Comparison of ENCODE assay signal across 37 cellular contexts in the genomic region with DNA sequence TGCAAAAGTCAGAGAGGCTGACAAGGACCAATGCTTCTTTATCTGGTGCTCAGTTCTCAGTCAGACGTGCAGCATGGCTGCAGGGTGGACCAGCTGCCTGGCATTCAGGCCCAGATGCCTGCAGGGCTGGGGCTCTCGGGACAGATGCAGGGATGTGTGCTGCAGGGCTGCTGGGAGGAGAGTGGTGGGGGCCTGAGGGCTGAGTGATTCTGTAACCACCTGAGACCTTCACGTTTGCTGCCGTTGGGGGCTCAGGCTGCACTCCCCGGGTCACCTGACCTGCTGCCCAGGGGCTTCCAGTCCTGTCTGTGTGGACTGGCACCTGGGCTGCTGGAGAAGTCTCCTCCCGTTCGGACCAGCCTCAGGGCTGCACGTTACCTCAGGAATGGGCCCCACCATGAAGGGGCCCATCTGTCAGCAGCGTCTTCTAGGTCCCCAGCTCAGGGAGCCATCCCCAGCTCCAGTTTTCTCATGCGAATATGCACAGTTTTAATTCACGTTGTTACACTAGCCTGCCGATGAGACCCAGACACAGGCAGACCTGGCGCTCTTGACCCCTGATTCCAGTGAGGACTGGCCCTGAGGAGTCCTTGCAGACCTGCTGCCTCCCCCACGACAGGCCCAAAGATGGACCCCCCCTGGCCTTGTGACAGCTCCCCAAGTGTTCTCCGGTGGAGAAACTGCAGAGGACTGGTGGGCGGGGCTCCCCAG. TPM values are rescaled to one million over a fixed set of nuclear protein-coding genes. Genes with fewer than 3 reads are reported as not detected.
DNase-seq lines count a peak whose midpoint lies in the region; ATAC-seq, FAIRE-seq and TF ChIP-seq lines count a peak whose summit lies in the region.
"Had no signal": no experiment of that assay in that cellular context is flagged by ENCODE, and none has a peak within 500 bp of the region (broad histone marks: within the 10 kb centered on the region; RNA-seq: fewer than 3 reads in every experiment).

No MANE protein-coding gene starts in this region.

- no peak for TF ChIP-seq EP300 in A549 (IDR thresholded peaks at IDR 0.05)

- H3K4me2 ChIP-seq in A549: no peak overlapping the region
- H3K4me2 ChIP-seq: PC-9, smooth muscle cell had no signal

- H3K4me3 ChIP-seq in A549: no peak overlapping the region
- H3K4me3 ChIP-seq in foreskin fibroblast (ENCODE audit: low read depth in 1 of 2, low read length in 2 of 2): no peak overlapping the region
- H3K4me3 ChIP-seq: esophagus squamous epithelium, ovary, PC-9, smooth muscle cell, thoracic aorta, vagina had no signal

- no peak; a peak in 1 of 6 replicates for ATAC-seq in A549
- no peak for ATAC-seq in activated CD8-positive, alpha-beta T cell treated with anti-CD3 and anti-CD28 coated beads for 36 hours
- ATAC-seq: activated naive CD8-positive, alpha-beta T cell treated with anti-CD3 and anti-CD28 coated beads, Interleukin-2, amount 50 U/mL, for 24 hours; stimulated activated naive CD8-positive, alpha-beta T cell treated with anti-CD3 and anti-CD28 coated beads, Interleukin-15, amount 100 ng/mL, for 72 hours had no signal

- TF ChIP-seq CTCF in A549 (IDR thresholded peaks at IDR 0.05) (no peak), chondrocyte (IDR thresholded peaks at IDR 0.05) (no peak), nephron progenitor cell (IDR thresholded peaks at IDR 0.05) (no peak), foreskin fibroblast (IDR thresholded peaks at IDR 0.05; ENCODE audit: low read depth, low read length) (no peak)
- no peak for TF ChIP-seq CTCF in activated CD8-positive, alpha-beta T cell treated with anti-CD3 and anti-CD28 coated beads for 36 hours (IDR thresholded peaks at IDR 0.05)

- H3K9me3 Mint-ChIP-seq in chondrocyte (ENCODE audit: low read depth): no peaks in the 10 kb centered on the region
- H3K9me3 Mint-ChIP-seq in nephron progenitor cell: no peaks in the 10 kb centered on the region
- H3K9me3 Mint-ChIP-seq in activated CD8-positive, alpha-beta T cell treated with anti-CD3 and anti-CD28 coated beads for 36 hours: no peaks in the 10 kb centered on the region
- H3K9me3 Mint-ChIP-seq: activated naive CD8-positive, alpha-beta T cell treated with anti-CD3 and anti-CD28 coated beads, Interleukin-2, amount 50 U/mL, for 24 hours; central memory CD8-positive, alpha-beta T cell; dendritic cell treated with granulocyte-macrophage colony-stimulating factor and Interleukin-4, amounts not matched to agents 40 ng/mL and 50 ng/mL, for 4 days; H9; stimulated activated naive CD8-positive, alpha-beta T cell treated with anti-CD3 and anti-CD28 coated beads, Interleukin-15, amount 100 ng/mL, for 72 hours had no signal

- H3K27ac Mint-ChIP-seq in chondrocyte (ENCODE audit: unreplicated experiment) (no peak overlapping the region), nephron progenitor cell (peak overlapping the region; percentile 19)
- no peak overlapping the region for H3K27ac Mint-ChIP-seq in activated CD8-positive, alpha-beta T cell treated with anti-CD3 and anti-CD28 coated beads for 36 hours
- H3K27ac Mint-ChIP-seq: activated naive CD8-positive, alpha-beta T cell treated with anti-CD3 and anti-CD28 coated beads, Interleukin-2, amount 50 U/mL, for 24 hours; dendritic cell treated with granulocyte-macrophage colony-stimulating factor and Interleukin-4, amounts not matched to agents 40 ng/mL and 50 ng/mL, for 4 days; stimulated activated naive CD8-positive, alpha-beta T cell treated with anti-CD3 and anti-CD28 coated beads, Interleukin-15, amount 100 ng/mL, for 72 hours had no signal

- in situ Hi-C loops in ACHN (cut with HindIII; ENCODE audit: low pct_ligation_motif_present, low pct_unique_long_range_greater_than_20kb, low sequenced_read_pairs): no loop called here

- H3K27ac ChIP-seq in A549: no peak overlapping the region
- H3K27ac ChIP-seq: esophagus squamous epithelium, ovary, PC-9, thoracic aorta, vagina had no signal

- no peak overlapping the region for H3K4me3 Mint-ChIP-seq in chondrocyte (ENCODE audit: unreplicated experiment)
- H3K4me3 Mint-ChIP-seq in nephron progenitor cell: no peak overlapping the region
- H3K4me3 Mint-ChIP-seq in activated CD8-positive, alpha-beta T cell treated with anti-CD3 and anti-CD28 coated beads for 36 hours: no peak overlapping the region
- H3K4me3 Mint-ChIP-seq: activated naive CD8-positive, alpha-beta T cell treated with anti-CD3 and anti-CD28 coated beads, Interleukin-2, amount 50 U/mL, for 24 hours; central memory CD8-positive, alpha-beta T cell; dendritic cell treated with granulocyte-macrophage colony-stimulating factor and Interleukin-4, amounts not matched to agents 40 ng/mL and 50 ng/mL, for 4 days; H9; stimulated activated naive CD8-positive, alpha-beta T cell treated with anti-CD3 and anti-CD28 coated beads, Interleukin-15, amount 100 ng/mL, for 72 hours had no signal

- POLR2A ChIA-PET in A549 (lab: Yijun Ruan, JAX): interaction anchor here (0.6 to 1.2 kb wide), 2 partner anchors 9 to 293 kb away, joined by 3 to 4 read pairs; no protein-coding TSS in a partner anchor
- POLR2A ChIA-PET in activated CD8-positive, alpha-beta T cell treated with anti-CD3 and anti-CD28 coated beads for 36 hours (lab: Charles Lee): no interaction called here

- TF ChIP-seq POLR2A in A549 (IDR thresholded peaks at IDR 0.05; ENCODE audit: low read length): no peak

- DNase-seq in A549 (ENCODE audit: low read depth in 1 of 2, low spot score in 1 of 2) (no peak), D341Med (ENCODE audit: low spot score) (peak; percentile 17), chondrocyte (ENCODE audit: low spot score) (peak; percentile 73), nephron progenitor cell (no peak), ACHN (no peak), foreskin fibroblast (no peak)
- no peak for DNase-seq in activated CD8-positive, alpha-beta T cell treated with anti-CD3 and anti-CD28 coated beads for 36 hours
- DNase-seq: activated CD4-positive, alpha-beta T cell treated with anti-CD3 and anti-CD28 coated beads for 48 hours; activated naive CD4-positive, alpha-beta T cell; activated naive CD8-positive, alpha-beta T cell treated with anti-CD3 and anti-CD28 coated beads, Interleukin-2, amount 50 U/mL, for 24 hours; activated T-cell treated with anti-CD3 and anti-CD28 coated beads, Interleukin-2, amount 50 U/mL, for 48 hours; C1 segment of cervical spinal cord; DMS79 treated with DMSO at 0.1 percent for 48 hours; esophagus squamous epithelium; foreskin melanocyte; GF-D8; H9; IMR-90; kidney glomerular epithelial cell; mammary epithelial cell; MV-4-11; NCI-H1436; NCI-H226; NCI-H526 treated with DMSO at 0.1 percent for 48 hours; ovary; PC-9; SIG-M5; stimulated activated CD4-positive, alpha-beta T cell treated with anti-CD3 and anti-CD28 coated beads, Interleukin-2, amount 100 ng/mL, for 24 hours; stimulated activated CD8-positive, alpha-beta memory T cell treated with anti-CD3 and anti-CD28 coated beads, Interleukin-4, amount 100 ng/mL, for 48 hours; stimulated activated naive CD8-positive, alpha-beta T cell treated with anti-CD3 and anti-CD28 coated beads, Interleukin-15, amount 100 ng/mL, for 72 hours; T1000 had no signal

- H3K9me3 ChIP-seq in A549: no peaks in the 10 kb centered on the region
- H3K9me3 ChIP-seq: esophagus squamous epithelium, ovary, thoracic aorta, vagina had no signal

- H3K27me3 Mint-ChIP-seq in chondrocyte (ENCODE audit: low read depth) (no peaks in the 10 kb centered on the region), nephron progenitor cell (ENCODE audit: low read depth, poor library complexity) (peaks cover 6% of the 10 kb centered on the region)
- peaks cover 5% of the 10 kb centered on the region for H3K27me3 Mint-ChIP-seq in activated CD8-positive, alpha-beta T cell treated with anti-CD3 and anti-CD28 coated beads for 36 hours
- H3K27me3 Mint-ChIP-seq: central memory CD8-positive, alpha-beta T cell; dendritic cell treated with granulocyte-macrophage colony-stimulating factor and Interleukin-4, amounts not matched to agents 40 ng/mL and 50 ng/mL, for 4 days had no signal

- H3K4me1 ChIP-seq in A549: peaks cover 25% of the 10 kb centered on the region

- TF ChIP-seq RAD21 in A549 (conservative IDR thresholded peaks at IDR 0.05 in 1 of 2, IDR thresholded peaks at IDR 0.05 in 1 of 2): no peak

- intact Hi-C loops in activated CD8-positive, alpha-beta T cell treated with anti-CD3 and anti-CD28 coated beads for 36 hours (cut with micrococcal nuclease): no loop called here

- CTCF ChIA-PET in A549 (lab: Yijun Ruan, JAX): interaction anchor here (0.6 to 7.7 kb wide), 6 partner anchors 16 to 283 kb away, joined by 3 to 66 read pairs (median 10); partner anchors contain the start of gene KCTD15
- CTCF ChIA-PET in activated CD8-positive, alpha-beta T cell treated with anti-CD3 and anti-CD28 coated beads for 36 hours (lab: Charles Lee): no interaction called here

- 85% methylated on average over 16 of the region's 16 CpGs for WGBS in A549 (ENCODE audit: missing lambda C conversion rate)

- no peak for FAIRE-seq in A549 (lab: Jason Lieb, UNC)
- FAIRE-seq: astrocyte had no signal

- H3K4me1 Mint-ChIP-seq in chondrocyte (ENCODE audit: low read depth) (peaks cover 21% of the 10 kb centered on the region), nephron progenitor cell (peaks cover 9% of the 10 kb centered on the region)
- no peaks in the 10 kb centered on the region for H3K4me1 Mint-ChIP-seq in activated CD8-positive, alpha-beta T cell treated with anti-CD3 and anti-CD28 coated beads for 36 hours (ENCODE audit: low read depth)
- H3K4me1 Mint-ChIP-seq: activated naive CD8-positive, alpha-beta T cell treated with anti-CD3 and anti-CD28 coated beads, Interleukin-2, amount 50 U/mL, for 24 hours; central memory CD8-positive, alpha-beta T cell; stimulated activated naive CD8-positive, alpha-beta T cell treated with anti-CD3 and anti-CD28 coated beads, Interleukin-15, amount 100 ng/mL, for 72 hours had no signal

- peaks cover 17% of the 10 kb centered on the region for H3K36me3 Mint-ChIP-seq in chondrocyte (ENCODE audit: low read depth)
- H3K36me3 Mint-ChIP-seq in nephron progenitor cell (ENCODE audit: low read depth): peaks cover 41% of the 10 kb centered on the region
- H3K36me3 Mint-ChIP-seq in activated CD8-positive, alpha-beta T cell treated with anti-CD3 and anti-CD28 coated beads for 36 hours (ENCODE audit: low read depth): no peaks in the 10 kb centered on the region

TF ChIP-seq in A549, 52 proteins besides CTCF, POLR2A, EP300 and RAD21 (continues in another document):
- TF ChIP-seq NFE2L2 (conservative IDR thresholded peaks at IDR 0.05; ENCODE audit: low read length): no peak
- no peak for TF ChIP-seq RARB (CRISPR knock-in tag; IDR thresholded peaks at IDR 0.05)
- no peak for TF ChIP-seq BHLHE40 (IDR thresholded peaks at IDR 0.05; ENCODE audit: low read depth, low read length)
- TF ChIP-seq TFCP2L1 (CRISPR knock-in tag; IDR thresholded peaks at IDR 0.05): no peak

RNA-seq across cellular contexts. Expression of gene KCTD15, which starts 16.9 kb away (rescaled TPM):
- polyA plus RNA-seq in A549 (2011; rRNA removed) (54.0 and 55.7 TPM in 2 replicates), A549 (2017; fragmentation: RNase III; extraction: RNeasy Plus Mini Kit Qiagen cat#74134 plus additional on column Dnase treatment) (53.4 to 56.5 TPM (median 55.7 TPM) in 3 replicates)
- polyA plus RNA-seq in A549 (2012; cell fraction: cytosol; rRNA removed): 122 and 161 TPM in 2 replicates
- 266 and 321 TPM in 2 replicates for polyA plus RNA-seq in A549 (2012; cell fraction: nucleus; rRNA removed)
- 48.2 and 48.5 TPM in 2 replicates for polyA minus RNA-seq in A549 (2011; rRNA and poly(A)+ RNA removed)
- 48.1 to 64.2 TPM (median 60.7 TPM) in 3 replicates for total RNA-seq in chondrocyte
- 1 to 10 TPM; 8.3 to 8.8 TPM for total RNA-seq in activated CD8-positive, alpha-beta T cell treated with anti-CD3 and anti-CD28 coated beads for 36 hours

Comparison
In these comparisons a context has a peak if more than half of its experiments do, and no peak if none do; other contexts are left out.
1. DNase-seq: peak in D341Med (single experiment) and chondrocyte (single experiment); none in A549 (0 of 2), nephron progenitor cell (single experiment), ACHN (single experiment), foreskin fibroblast (0 of 2) and activated CD8-positive, alpha-beta T cell treated with anti-CD3 and anti-CD28 coated beads for 36 hours (single experiment).